Comparison of ENCODE assay signal across 9 cellular contexts in the genomic region with DNA sequence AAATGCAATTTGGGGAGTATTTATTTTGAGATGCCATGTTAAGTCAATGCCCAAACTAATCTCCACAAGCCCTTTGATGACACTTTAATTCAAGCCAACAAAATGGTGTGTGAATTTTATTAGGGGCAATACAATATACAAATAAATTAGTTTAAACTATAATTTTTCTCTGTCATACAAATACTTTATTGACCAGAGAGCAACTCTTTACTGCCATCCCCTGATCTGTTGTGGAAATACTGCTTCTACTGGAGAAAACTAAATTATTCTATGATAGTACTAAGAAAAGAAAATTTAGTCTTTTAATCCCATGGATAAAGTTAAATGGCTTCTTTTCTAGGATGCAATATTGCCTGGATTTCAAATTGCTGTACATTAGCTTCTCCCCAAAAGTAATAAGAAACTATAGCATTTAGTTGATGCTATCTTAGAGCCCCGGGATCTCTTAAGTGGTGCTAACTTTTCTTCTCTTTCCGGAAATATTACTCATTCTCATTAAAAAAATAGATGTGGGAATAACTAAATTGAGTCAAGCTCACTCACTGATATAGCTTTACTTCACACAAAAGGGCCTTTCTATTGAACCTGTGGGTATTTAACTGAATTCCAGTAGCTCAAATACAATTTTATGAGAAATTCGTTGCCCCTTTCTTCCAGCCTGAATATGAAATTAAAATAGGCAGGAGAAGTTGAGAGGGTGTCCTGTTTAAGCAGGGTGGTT. TPM values are rescaled to one million over a fixed set of nuclear protein-coding genes. Genes with fewer than 3 reads are reported as not detected.
DNase-seq lines count a peak whose midpoint lies in the region; ATAC-seq, FAIRE-seq and TF ChIP-seq lines count a peak whose summit lies in the region.
"Had no signal": no experiment of that assay in that cellular context is flagged by ENCODE, and none has a peak within 500 bp of the region (broad histone marks: within the 10 kb centered on the region; RNA-seq: fewer than 3 reads in every experiment).

No MANE protein-coding gene starts in this region.

- no peak overlapping the region for H3K9ac ChIP-seq in K562 (ENCODE audit: insufficient read depth in 1 of 2, low read depth in 2 of 2, low read length in 2 of 2)

- H3K36me3 Mint-ChIP-seq in mesothelial cell of epicardium, result no peaks in the 10 kb centered on the region

- no peak overlapping the region for H3K4me3 Mint-ChIP-seq in mesothelial cell of epicardium
- H3K4me3 Mint-ChIP-seq: central memory CD8-positive, alpha-beta T cell had no signal

- H3K4me2 ChIP-seq in K562 (ENCODE audit: insufficient read depth, low read length), result no peak overlapping the region

- H3K9me3 Mint-ChIP-seq in mesothelial cell of epicardium, result no peaks in the 10 kb centered on the region
- H3K9me3 Mint-ChIP-seq: central memory CD8-positive, alpha-beta T cell had no signal

- peaks cover 3% of the 10 kb centered on the region for H3K27me3 Mint-ChIP-seq in mesothelial cell of epicardium (ENCODE audit: low read depth)

- no peaks in the 10 kb centered on the region for H4K20me1 ChIP-seq in K562 (replicated peaks; ENCODE audit: control insufficient read depth, insufficient read depth, low read length)

- H3K27ac Mint-ChIP-seq in mesothelial cell of epicardium, result no peak overlapping the region

- H3K27me3 ChIP-seq in K562 (ENCODE audit: control insufficient read depth in 2 of 2, insufficient read depth in 2 of 2, low read length in 2 of 2) (peaks cover 4 to 9% of the 10 kb centered on the region in 2 experiments; a peak in 3 of 5 replicates), ovary (no peaks in the 10 kb centered on the region)

- H3K27ac ChIP-seq in K562 (ENCODE audit: extremely low read depth, low read depth, low read length) (no peak overlapping the region), ovary (no peak overlapping the region)

- no peaks in the 10 kb centered on the region for H3K9me1 ChIP-seq in K562 (ENCODE audit: control insufficient read depth, insufficient read depth, low read length)

- TF ChIP-seq POLR2A in K562 (conservative IDR thresholded peaks at IDR 0.05), result no peak
- no peak for TF ChIP-seq POLR2A in ovary (IDR thresholded peaks at IDR 0.05)

- TF ChIP-seq EP300 in K562 (IDR thresholded peaks at IDR 0.05; ENCODE audit: low read length) (no peak), ovary (IDR thresholded peaks at IDR 0.05) (no peak)

- peaks cover 28% of the 10 kb centered on the region for H3K4me1 Mint-ChIP-seq in mesothelial cell of epicardium
- H3K4me1 Mint-ChIP-seq: central memory CD8-positive, alpha-beta T cell had no signal

- intact Hi-C loops in K562 (cut with micrococcal nuclease), result loop anchor here (2.0 to 5.0 kb wide), 4 partner anchors 49 to 456 kb away; a partner anchor contains a TSS
- intact Hi-C loops in ovary (cut with DNase I), result loop anchor here (5.0 to 10.0 kb wide), 2 partner anchors 103 to 106 kb away; no protein-coding TSS in a partner anchor

- no peak overlapping the region for H3K4me3 ChIP-seq in K562
- H3K4me3 ChIP-seq in ovary, result no peak overlapping the region

- no peaks in the 10 kb centered on the region for H3K36me3 ChIP-seq in K562 (ENCODE audit: control insufficient read depth, insufficient read depth, low read length)
- no peaks in the 10 kb centered on the region for H3K36me3 ChIP-seq in ovary

- no peak for FAIRE-seq in K562 (lab: Jason Lieb, UNC)

- H3K4me1 ChIP-seq in K562 (replicated peaks in 1 of 2; ENCODE audit: control insufficient read depth in 2 of 2, insufficient read depth in 2 of 2, low read length in 2 of 2) (no peaks in the 10 kb centered on the region; a peak in 1 of 5 replicates), ovary (ENCODE audit: insufficient read depth) (no peaks in the 10 kb centered on the region)

- no peak overlapping the region for H2AFZ ChIP-seq in K562 (ENCODE audit: low read depth, low read length)

- no peaks in the 10 kb centered on the region for H3K79me2 ChIP-seq in K562 (ENCODE audit: control insufficient read depth, insufficient read depth, low read length)

- DNase-seq in G401 (ENCODE audit: low spot score), result peak; percentile 37
- DNase-seq in NAMALWA (ENCODE audit: low spot score), result peak; percentile 25
- peak in 1 of 4 experiments; percentile 10 for DNase-seq in K562 (ENCODE audit: extremely low read depth in 1 of 4, low spot score in 3 of 4)
- no peak for DNase-seq in mesothelial cell of epicardium (ENCODE audit: low spot score in 2 of 2, unreplicated experiment in 2 of 2)
- no peak for DNase-seq in NCI-H1105 (lab: John Stamatoyannopoulos, UW)
- no peak for DNase-seq in ovary

- TF ChIP-seq CTCF in K562 (IDR thresholded peaks at IDR 0.05 in 2 of 3, conservative IDR thresholded peaks at IDR 0.05 in 1 of 3; ENCODE audit: insufficient read depth in 2 of 3, low read depth in 1 of 3, low read length in 3 of 3) (peak in 2 of 3 experiments; percentile 32 to 49; a peak in 3 of 6 replicates), mesothelial cell of epicardium (IDR thresholded peaks at IDR 0.05; ENCODE audit: unreplicated experiment) (peak; percentile 44), ovary (IDR thresholded peaks at IDR 0.05) (no peak)

- in situ Hi-C loops in G401 (cut with HindIII; ENCODE audit: low sequenced_read_pairs) (loop anchor here (5.0 kb wide), 1 partner anchor 46 kb away; no protein-coding TSS in a partner anchor), K562 (cut with MboI) (loop anchor here (10.0 kb wide), 2 partner anchors 93 to 353 kb away; no protein-coding TSS in a partner anchor)

- WGBS in K562 (ENCODE audit: insufficient coverage, low coverage, missing lambda C conversion rate), result 8% methylated on average over 3 of the region's 3 CpGs
- WGBS in ovary, 3 donors, result 76 to 83% (median 82%) methylated on average over 3 of the region's 3 CpGs

- no TSS peak for BruUV-seq in K562 (replicated peaks; lab: Mats Ljungman, UMichigan)

- ATAC-seq in K562 (no peak; the same call in 2 of the 3 replicates), HG02981 (IDR thresholded peaks at IDR 0.05; ENCODE audit: unreplicated experiment) (no peak), HG03196 (IDR thresholded peaks at IDR 0.05; ENCODE audit: unreplicated experiment) (no peak)

- peak; percentile 17 to 52; a peak in 2 of 4 replicates for TF ChIP-seq RAD21 in K562 (CRISPR knock-in tag; conservative IDR thresholded peaks at IDR 0.05 in 1 of 2, IDR thresholded peaks at IDR 0.05 in 1 of 2)

- POLR2A ChIA-PET in K562 (lab: Yijun Ruan, JAX), result interaction anchor here (0.6 kb wide), 1 partner anchor 150 kb away, joined by 3 read pairs; no protein-coding TSS in a partner anchor

- CTCF ChIA-PET in K562 (lab: Yijun Ruan, JAX; ENCODE audit: low intra/inter-chr PET ratio), result interaction anchor here (0.8 to 3.4 kb wide), 2 partner anchors 108 to 457 kb away, joined by 4 to 34 read pairs; no protein-coding TSS in a partner anchor

- H3K9me3 ChIP-seq in K562 (replicated peaks; ENCODE audit: control insufficient read depth, insufficient read depth, low read depth, low read length), result no peaks in the 10 kb centered on the region
- H3K9me3 ChIP-seq in ovary, result no peaks in the 10 kb centered on the region

TF ChIP-seq in K562, 482 proteins besides CTCF, POLR2A, EP300 and RAD21 (continues in another document):
- TF ChIP-seq HSF4 (CRISPR knock-in tag; IDR thresholded peaks at IDR 0.05; ENCODE audit: borderline replicate concordance), result no peak

RNA-seq across cellular contexts. Expression of a gene that starts 49.2 kb away (rescaled TPM):
- total RNA-seq in G401 (2014; rRNA removed; shearing (Covaris generic)), result 0.07 and 1.2 TPM in 2 replicates
- 0.25 and 3.2 TPM in 2 replicates for total RNA-seq in K562 (2011; cell fraction: chromatin; rRNA removed; ENCODE audit: low replicate concordance)
- 0.17 and 0.53 TPM in 2 replicates for total RNA-seq in K562 (2011; cell fraction: nucleolus; rRNA removed)
- total RNA-seq in K562 (2011; cell fraction: nucleoplasm; rRNA removed), result 0.44 and 0.92 TPM in 2 replicates
- total RNA-seq in K562 (2014; rRNA removed) (0.23 and 0.53 TPM in 2 replicates), K562 (2014; rRNA removed; fragmentation: Illumina TruSeq; extraction: Trizol) (0.87 and 0.99 TPM in 2 replicates), K562 (2015; rRNA removed; fragmentation: Illumina TruSeq; extraction: Trizol) (0.49 and 0.54 TPM in 2 replicates), K562 (2021) (0.81 and 0.91 TPM in 2 replicates), mesothelial cell of epicardium (55.2 to 58.9 TPM (median 57.3 TPM) in 3 replicates), ovary (1 to 10 TPM; 3.5 to 9.3 (median 5.8) TPM)
- polyA plus RNA-seq in K562 (2011; rRNA removed) (0.28 and 0.65 TPM in 2 replicates), K562 (2014; fragmentation: Illumina TruSeq; extraction: Trizol) (0.43 and 0.64 TPM in 2 replicates), K562 (2014; fragmentation: Nextera tagmentation; extraction: Ambion mirVana) (under 1 TPM; 0.14 to 0.27 TPM), K562 (2014; rRNA removed) (0.34 and 1.1 TPM in 2 replicates), ovary (10 to 100 TPM in 1 of 2 donors, 1 to 10 TPM in 1; 9.1 to 14.1 TPM)
- polyA plus RNA-seq in K562 (2011; cell fraction: cytosol; rRNA removed), result 0.22 and 0.63 TPM in 2 replicates
- polyA plus RNA-seq in K562 (2011; cell fraction: nucleus; rRNA removed), result 0.34 and 0.63 TPM in 2 replicates
- polyA plus RNA-seq in K562 (2012), result 0.64 and 1.3 TPM in 2 replicates
- 0.25 and 0.45 TPM in 2 replicates for polyA minus RNA-seq in K562 (2011; rRNA and poly(A)+ RNA removed)
- polyA minus RNA-seq in K562 (2011; cell fraction: cytosol; rRNA and poly(A)+ RNA removed), result not detected in 2 replicates
- 0.54 TPM in 1 of 2 replicates, not detected in the other for polyA minus RNA-seq in K562 (2011; cell fraction: nucleus; rRNA and poly(A)+ RNA removed)

RNA-seq across cellular contexts. Expression of a gene that starts 58.7 kb away (rescaled TPM):
- total RNA-seq in G401 (2014; rRNA removed; shearing (Covaris generic)), result not detected in 2 replicates
- total RNA-seq in K562 (2011; cell fraction: chromatin; rRNA removed; ENCODE audit: low replicate concordance), result not detected in 2 replicates
- total RNA-seq in K562 (2011; cell fraction: nucleolus; rRNA removed), result not detected in 2 replicates
- total RNA-seq in K562 (2011; cell fraction: nucleoplasm; rRNA removed), result not detected in 2 replicates
- total RNA-seq in K562 (2014; rRNA removed) (not detected in 2 replicates), K562 (2014; rRNA removed; fragmentation: Illumina TruSeq; extraction: Trizol) (not detected in 2 replicates), K562 (2015; rRNA removed; fragmentation: Illumina TruSeq; extraction: Trizol) (not detected in 2 replicates), K562 (2021) (not detected in 2 replicates), mesothelial cell of epicardium (2.9 to 4.0 TPM (median 3.9 TPM) in 3 replicates), ovary (not detected)
- polyA plus RNA-seq in K562 (2011; rRNA removed) (not detected in 2 replicates), K562 (2014; fragmentation: Illumina TruSeq; extraction: Trizol) (not detected in 2 replicates), K562 (2014; fragmentation: Nextera tagmentation; extraction: Ambion mirVana) (under 1 TPM; 0.07 to 0.14 TPM), K562 (2014; rRNA removed) (not detected in 2 replicates), ovary (not detected)
- not detected in 2 replicates for polyA plus RNA-seq in K562 (2011; cell fraction: cytosol; rRNA removed)
- polyA plus RNA-seq in K562 (2011; cell fraction: nucleus; rRNA removed), result not detected in 2 replicates
- polyA plus RNA-seq in K562 (2012), result not detected in 2 replicates
- not detected in 2 replicates for polyA minus RNA-seq in K562 (2011; rRNA and poly(A)+ RNA removed)
- not detected in 2 replicates for polyA minus RNA-seq in K562 (2011; cell fraction: cytosol; rRNA and poly(A)+ RNA removed)
- polyA minus RNA-seq in K562 (2011; cell fraction: nucleus; rRNA and poly(A)+ RNA removed), result not detected in 2 replicates

Comparison
In these comparisons a context has a peak if more than half of its experiments do, and no peak if none do; other contexts are left out.
1. DNase-seq: peak in G401 (single experiment) and NAMALWA (single experiment); none in mesothelial cell of epicardium (0 of 2), NCI-H1105 (single experiment) and ovary (0 of 5).
2. CTCF ChIP-seq: peak in K562 (2 of 3) and mesothelial cell of epicardium (single experiment); none in ovary (0 of 3).